22 cellular contexts compared by ENCODE assay signal in genomic region chr16:81671738-81672597, GRCh38.
"Had no signal": no experiment of that assay in that cellular context is flagged by ENCODE, and none has a peak within 500 bp of the region (broad histone marks: within the 10 kb centered on the region; RNA-seq: fewer than 3 reads in every experiment).

No MANE protein-coding gene starts in this region.

- FAIRE-seq: pancreas, small intestine had no signal

- H3K9me3 Mint-ChIP-seq: activated naive CD4-positive, alpha-beta T cell treated with anti-CD3 and anti-CD28 coated beads for 36 hours had no signal

- DNase-seq: activated CD4-positive, alpha-beta T cell treated with anti-CD3 and anti-CD28 coated beads for 48 hours; activated CD4-positive, alpha-beta T cell treated with anti-CD3 and anti-CD28 coated beads, Interleukin-2, amount 50 U/mL, for 48 hours; activated CD8-positive, alpha-beta memory T cell treated with anti-CD3 and anti-CD28 coated beads for 24 hours; activated effector memory CD4-positive, alpha-beta T cell treated with Interleukin-2 at 50 U/mL for 16 hours; activated naive CD4-positive, alpha-beta T cell treated with anti-CD3 and anti-CD28 coated beads for 36 hours; activated naive CD8-positive, alpha-beta T cell treated with anti-CD3 and anti-CD28 coated beads, Interleukin-2, amount 10 ng/mL, durations not matched to agents 7 days and 5 days; dorsolateral prefrontal cortex; effector memory CD4-positive, alpha-beta T cell; erythroblast; hippocampal formation; mesenchymal stem cell; pancreas; sigmoid colon; small intestine; stimulated activated CD4-positive, alpha-beta T cell treated with anti-CD3 and anti-CD28 coated beads, Interleukin-4, amount 100 ng/mL, for 24 hours; T-helper 17 cell; T1000; WERI-Rb-1 had no signal

- ATAC-seq: activated CD4-positive, CD25-positive, alpha-beta regulatory T cell treated with anti-CD3 and anti-CD28 coated beads, Interleukin-2, amount 50 U/mL, for 24 hours; gastroesophageal sphincter; pancreas; stimulated activated memory B cell treated with anti-CD40 and anti-IgM and Interleukin-4, amounts not matched to agents 10 μg/mL and 1 μg/mL and 100 μg/mL, for 72 hours; T-helper 17 cell had no signal

- H3K27ac Mint-ChIP-seq: activated naive CD4-positive, alpha-beta T cell treated with anti-CD3 and anti-CD28 coated beads for 36 hours; activated naive CD8-positive, alpha-beta T cell treated with anti-CD3 and anti-CD28 coated beads, Interleukin-2, amount 10 ng/mL, durations not matched to agents 7 days and 5 days; stimulated activated memory B cell treated with anti-CD40 and anti-IgM and Interleukin-4, amounts not matched to agents 10 μg/mL and 1 μg/mL and 100 μg/mL, for 72 hours had no signal

- H3K27me3 Mint-ChIP-seq: activated naive CD8-positive, alpha-beta T cell treated with anti-CD3 and anti-CD28 coated beads, Interleukin-2, amount 10 ng/mL, durations not matched to agents 7 days and 5 days; brain; stimulated activated memory B cell treated with anti-CD40 and anti-IgM and Interleukin-4, amounts not matched to agents 10 μg/mL and 1 μg/mL and 100 μg/mL, for 72 hours; T-helper 17 cell had no signal

- H3K4me3 Mint-ChIP-seq: activated naive CD4-positive, alpha-beta T cell treated with anti-CD3 and anti-CD28 coated beads for 36 hours; activated naive CD8-positive, alpha-beta T cell treated with anti-CD3 and anti-CD28 coated beads, Interleukin-2, amount 10 ng/mL, durations not matched to agents 7 days and 5 days; brain; stimulated activated memory B cell treated with anti-CD40 and anti-IgM and Interleukin-4, amounts not matched to agents 10 μg/mL and 1 μg/mL and 100 μg/mL, for 72 hours; T-helper 17 cell had no signal
